ENCODE assay signal across 8 cellular contexts in the genomic region with DNA sequence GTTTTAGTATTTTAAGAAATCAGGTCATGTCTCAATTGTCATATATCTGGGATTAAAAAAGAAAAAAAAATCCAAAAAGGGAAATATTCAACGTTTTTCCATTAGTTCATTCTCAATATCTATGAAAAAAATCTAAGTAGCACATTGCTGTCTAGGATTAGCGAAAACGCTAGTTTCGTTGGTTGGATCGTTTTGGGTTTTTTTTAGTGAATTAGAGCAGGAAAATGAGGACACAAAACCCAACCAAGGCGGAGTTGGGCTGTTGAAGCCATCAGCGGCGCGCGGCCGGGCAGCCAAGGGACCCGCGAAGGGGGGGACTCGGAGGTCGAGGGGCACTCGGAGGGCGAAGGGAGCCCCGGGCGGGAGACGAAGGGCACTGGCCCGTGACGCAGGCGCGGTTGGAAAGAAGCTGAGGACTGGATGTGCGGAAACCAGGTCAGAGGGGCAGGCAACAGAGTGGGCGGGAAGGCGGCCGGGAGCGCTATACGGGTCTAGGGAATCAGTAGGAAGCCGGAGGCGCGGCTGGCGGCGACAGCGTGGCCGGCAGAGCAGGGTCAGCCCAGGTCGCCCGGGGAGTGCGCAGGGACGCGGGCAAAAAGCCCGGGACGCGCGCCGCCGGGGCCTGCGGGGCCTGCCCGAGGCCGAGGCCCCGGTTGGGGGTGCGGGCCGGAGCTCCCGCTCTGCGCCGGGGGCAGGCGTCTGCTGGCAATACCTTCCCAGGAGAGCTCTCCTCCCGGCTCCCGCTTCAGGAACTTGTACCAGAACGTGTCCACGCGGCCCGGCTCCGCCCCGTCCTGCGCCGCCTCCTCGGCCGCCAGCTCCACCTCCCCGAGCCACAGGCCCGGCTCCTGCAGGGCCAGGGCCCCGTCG. TPM values are rescaled to one million over a fixed set of nuclear protein-coding genes. Genes with fewer than 3 reads are reported as not detected.
DNase-seq lines count a peak whose midpoint lies in the region; ATAC-seq and TF ChIP-seq lines count a peak whose summit lies in the region.

No MANE protein-coding gene starts in this region.

- H3K4me1 ChIP-seq in ascending aorta = peaks cover 0 to 8% of the 10 kb centered on the region in 2 donors
- H3K4me1 ChIP-seq in hepatocyte (ENCODE audit: insufficient read depth) = peaks cover 7% of the 10 kb centered on the region

- H4K20me1 ChIP-seq in hepatocyte (ENCODE audit: insufficient read depth, poor library complexity, severe bottlenecking) = no peaks in the 10 kb centered on the region

- H3K27me3 ChIP-seq in ascending aorta = no peaks in the 10 kb centered on the region
- H3K27me3 ChIP-seq in hepatocyte = no peaks in the 10 kb centered on the region

- peak overlapping the region; percentile 86 for H3K4me3 Mint-ChIP-seq in T-helper 2 cell treated with Interferon-gamma antibody and Interleukin-4, amounts not matched to agents 5 μg/mL and 100 μg/mL, for 36 hours

- peaks cover 6% of the 10 kb centered on the region for H3K36me3 Mint-ChIP-seq in T-helper 2 cell treated with Interferon-gamma antibody and Interleukin-4, amounts not matched to agents 5 μg/mL and 100 μg/mL, for 36 hours (ENCODE audit: low read depth)

- peaks cover 10% of the 10 kb centered on the region for H3K79me2 ChIP-seq in hepatocyte

- H3K27me3 Mint-ChIP-seq in T-helper 2 cell treated with Interferon-gamma antibody and Interleukin-4, amounts not matched to agents 5 μg/mL and 100 μg/mL, for 36 hours (ENCODE audit: low read depth) = no peaks in the 10 kb centered on the region

- peak overlapping the region; percentile 88 for H2AFZ ChIP-seq in hepatocyte

- DNase-seq in NCI-H146 treated with DMSO at 0.1 percent for 48 hours (lab: John Stamatoyannopoulos, UW; ENCODE audit: unreplicated experiment) (peak; percentile 97), ascending aorta (ENCODE audit: low spot score in 2 of 2) (peak; percentile 65 to 94), hepatocyte (ENCODE audit: low spot score) (peak; percentile 94), retina (peak; percentile 97), cortex of kidney (lab: John Stamatoyannopoulos, UW) (no peak)
- DNase-seq in T-helper 2 cell treated with Interferon-gamma antibody and Interleukin-4, amounts not matched to agents 5 μg/mL and 100 μg/mL, for 36 hours (ENCODE audit: low spot score) = peak; percentile 73

- WGBS in hepatocyte (ENCODE audit: low lambda C conversion rate, missing lambda C conversion rate) = under 1% methylated on average over 31 of the region's 74 CpGs

- H3K27ac ChIP-seq in ascending aorta = peak overlapping the region; percentile 96 to 97
- peak overlapping the region; percentile 99 for H3K27ac ChIP-seq in hepatocyte

- peak overlapping the region; percentile 89 for H3K4me2 ChIP-seq in hepatocyte

- peak; percentile 78 for ATAC-seq in GM18498 (IDR thresholded peaks at IDR 0.05; ENCODE audit: unreplicated experiment)
- ATAC-seq in HG02885 (IDR thresholded peaks at IDR 0.05; ENCODE audit: poor library complexity, unreplicated experiment) = peak; percentile 74

- peak overlapping the region; percentile 93 for H3K27ac Mint-ChIP-seq in T-helper 2 cell treated with Interferon-gamma antibody and Interleukin-4, amounts not matched to agents 5 μg/mL and 100 μg/mL, for 36 hours

- no peaks in the 10 kb centered on the region for H3K36me3 ChIP-seq in ascending aorta
- no peaks in the 10 kb centered on the region for H3K36me3 ChIP-seq in hepatocyte (replicated peaks; ENCODE audit: insufficient read depth, low read depth)

- H3K4me3 ChIP-seq in ascending aorta (peak overlapping the region; percentile 59 to 82), hepatocyte (peak overlapping the region; percentile 76)

- H3K4me1 Mint-ChIP-seq in T-helper 2 cell treated with Interferon-gamma antibody and Interleukin-4, amounts not matched to agents 5 μg/mL and 100 μg/mL, for 36 hours (ENCODE audit: low read depth) = peaks cover 22% of the 10 kb centered on the region

- H3K9me3 Mint-ChIP-seq in T-helper 2 cell treated with Interferon-gamma antibody and Interleukin-4, amounts not matched to agents 5 μg/mL and 100 μg/mL, for 36 hours = peaks cover 7% of the 10 kb centered on the region

- TF ChIP-seq CTCF in ascending aorta (IDR thresholded peaks at IDR 0.05) = no peak
- TF ChIP-seq CTCF in hepatocyte (IDR thresholded peaks at IDR 0.05; ENCODE audit: poor library complexity) = no peak

- H3K9me2 ChIP-seq in hepatocyte (replicated peaks; ENCODE audit: insufficient read depth) = no peaks in the 10 kb centered on the region

- intact Hi-C loops in ascending aorta (cut with DNase I) = loop anchor here (1.0 to 10.0 kb wide), 8 partner anchors 63 to 1517 kb away; partner anchors contain the start of genes FBXO30, RAB32, SHPRH and STXBP5

- no peaks in the 10 kb centered on the region for H3K9me3 ChIP-seq in ascending aorta
- H3K9me3 ChIP-seq in hepatocyte (ENCODE audit: low read depth) = no peaks in the 10 kb centered on the region

RNA-seq across cellular contexts. Expression of gene EPM2A, which starts 0.6 kb away (rescaled TPM):
- 7.6 TPM for total RNA-seq in ascending aorta
- 6.4 and 9.3 TPM in 2 replicates for total RNA-seq in hepatocyte
- polyA plus RNA-seq in hepatocyte = 6.9 and 7.2 TPM in 2 replicates
